ENCODE assay signal across 23 cellular contexts in the genomic region with DNA sequence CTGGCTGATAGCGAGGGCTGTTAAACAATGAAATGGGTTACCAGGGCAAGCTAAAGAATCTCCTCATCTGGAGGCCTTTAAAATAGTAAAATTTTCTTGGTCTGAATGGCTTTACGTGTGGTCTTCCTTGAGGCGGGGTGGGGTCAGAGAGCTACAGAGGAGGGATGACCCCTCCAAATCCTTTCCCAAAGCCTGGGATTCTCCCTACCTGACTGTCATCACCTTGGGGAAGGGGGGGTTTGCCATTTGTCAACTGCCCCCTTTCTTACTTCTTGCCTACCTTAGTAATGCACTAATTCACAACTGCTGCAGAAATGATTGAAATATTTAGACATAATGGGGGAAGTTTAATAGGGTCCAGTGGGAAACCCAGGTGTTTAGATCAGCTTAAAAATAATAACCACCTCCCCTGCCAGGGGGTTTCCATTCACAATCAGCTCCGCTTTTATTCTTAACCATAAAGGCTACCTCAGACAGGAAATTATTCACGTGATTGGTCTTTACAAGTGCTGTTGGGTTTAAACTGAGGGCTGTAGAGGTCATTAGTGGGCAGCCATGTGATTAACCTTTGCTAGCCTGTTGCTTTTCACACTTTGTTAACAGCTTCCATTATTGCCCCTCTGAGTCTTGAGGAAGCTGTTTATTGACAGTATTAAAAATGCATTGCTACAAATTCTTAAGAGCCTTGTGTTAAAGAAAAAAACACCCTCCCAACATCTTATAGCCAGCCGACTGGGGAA.
"Had no signal": no experiment of that assay in that cellular context is flagged by ENCODE, and none has a peak within 500 bp of the region (broad histone marks: within the 10 kb centered on the region; RNA-seq: fewer than 3 reads in every experiment).

No MANE protein-coding gene starts in this region.

- H3K27me3 Mint-ChIP-seq: activated CD4-positive, alpha-beta T cell treated with anti-CD3 and anti-CD28 coated beads for 36 hours; activated naive CD8-positive, alpha-beta T cell treated with anti-CD3 and anti-CD28 coated beads, Interleukin-2, amount 10 ng/mL, durations not matched to agents 7 days and 5 days; central memory CD8-positive, alpha-beta T cell; effector memory CD8-positive, alpha-beta T cell; natural killer cell treated with Interleukin-12 subunit alpha and Interleukin-12 subunit beta and Interleukin-15 and Interleukin-18, amount 100 ng/mL, for 72 hours; stimulated activated naive CD8-positive, alpha-beta T cell treated with anti-CD3 and anti-CD28 coated beads, Interleukin-15, Interleukin-2, amounts not matched to agents 100 ng/mL and 50 ng/mL, for 24 hours had no signal

- H3K9me3 Mint-ChIP-seq: activated naive CD4-positive, alpha-beta T cell treated with anti-CD3 and anti-CD28 coated beads for 36 hours; activated naive CD8-positive, alpha-beta T cell treated with anti-CD3 and anti-CD28 coated beads, Interleukin-2, amount 10 ng/mL, durations not matched to agents 7 days and 5 days; activated T-cell treated with anti-CD3 and anti-CD28 coated beads, Interleukin-2, amount 50 U/mL, for 72 hours; central memory CD8-positive, alpha-beta T cell; effector memory CD8-positive, alpha-beta T cell; natural killer cell treated with Interleukin-12 subunit alpha and Interleukin-12 subunit beta and Interleukin-15 and Interleukin-18, amount 100 ng/mL, for 72 hours; stimulated activated naive CD8-positive, alpha-beta T cell treated with anti-CD3 and anti-CD28 coated beads, Interleukin-15, Interleukin-2, amounts not matched to agents 100 ng/mL and 50 ng/mL, for 24 hours; WTC11 had no signal

- H3K36me3 Mint-ChIP-seq: activated naive CD8-positive, alpha-beta T cell treated with anti-CD3 and anti-CD28 coated beads, Interleukin-2, amount 10 ng/mL, durations not matched to agents 7 days and 5 days; natural killer cell treated with Interleukin-12 subunit alpha and Interleukin-12 subunit beta and Interleukin-15 and Interleukin-18, amount 100 ng/mL, for 72 hours; WTC11 had no signal

- H3K4me1 Mint-ChIP-seq: activated CD4-positive, alpha-beta T cell treated with anti-CD3 and anti-CD28 coated beads for 36 hours; activated naive CD8-positive, alpha-beta T cell treated with anti-CD3 and anti-CD28 coated beads, Interleukin-2, amount 10 ng/mL, durations not matched to agents 7 days and 5 days; central memory CD8-positive, alpha-beta T cell had no signal

- H3K4me3 Mint-ChIP-seq: activated CD4-positive, alpha-beta T cell treated with anti-CD3 and anti-CD28 coated beads for 36 hours; activated naive CD4-positive, alpha-beta T cell treated with anti-CD3 and anti-CD28 coated beads for 36 hours; activated naive CD8-positive, alpha-beta T cell treated with anti-CD3 and anti-CD28 coated beads, Interleukin-2, amount 10 ng/mL, durations not matched to agents 7 days and 5 days; activated T-cell treated with anti-CD3 and anti-CD28 coated beads, Interleukin-2, amount 50 U/mL, for 72 hours; central memory CD8-positive, alpha-beta T cell; effector memory CD8-positive, alpha-beta T cell; natural killer cell treated with Interleukin-12 subunit alpha and Interleukin-12 subunit beta and Interleukin-15 and Interleukin-18, amount 100 ng/mL, for 72 hours; stimulated activated naive CD8-positive, alpha-beta T cell treated with anti-CD3 and anti-CD28 coated beads, Interleukin-15, Interleukin-2, amounts not matched to agents 100 ng/mL and 50 ng/mL, for 24 hours; WTC11 had no signal

- DNase-seq: activated CD4-positive, alpha-beta T cell treated with anti-CD3 and anti-CD28 coated beads for 36 hours; activated CD4-positive, alpha-beta T cell treated with anti-CD3 and anti-CD28 coated beads, Interleukin-2, amount 50 U/mL, for 4 hours; activated effector memory CD4-positive, alpha-beta T cell treated with Interleukin-2 at 50 U/mL for 16 hours; activated naive CD4-positive, alpha-beta T cell treated with anti-CD3 and anti-CD28 coated beads for 36 hours; activated naive CD8-positive, alpha-beta T cell treated with anti-CD3 and anti-CD28 coated beads, Interleukin-2, amount 10 ng/mL, durations not matched to agents 7 days and 5 days; activated T-cell treated with anti-CD3 and anti-CD28 coated beads, Interleukin-2, amount 50 U/mL, for 72 hours; amniotic stem cell; effector memory CD8-positive, alpha-beta T cell; gastrocnemius medialis; hypothalamus; occipital lobe; right lobe of liver; stimulated activated CD4-positive, alpha-beta T cell treated with anti-CD3 and anti-CD28 coated beads, Interleukin-1b, Interleukin-23, amount 100 ng/mL, for 48 hours; substantia nigra; T1000; thyroid gland had no signal

- H3K4me1 ChIP-seq: breast epithelium, esophagus muscularis mucosa, gastrocnemius medialis, right lobe of liver, thyroid gland had no signal

- ATAC-seq: activated CD4-positive, alpha-beta T cell treated with anti-CD3 and anti-CD28 coated beads for 36 hours; activated T-cell treated with anti-CD3 and anti-CD28 coated beads, Interleukin-2, amount 50 U/mL, for 72 hours; effector memory CD8-positive, alpha-beta T cell; gastrocnemius medialis; natural killer cell treated with Interleukin-12 subunit alpha and Interleukin-12 subunit beta and Interleukin-15 and Interleukin-18, amount 100 ng/mL, for 72 hours; right lobe of liver; WTC11 had no signal

- H3K4me3 ChIP-seq: breast epithelium, esophagus muscularis mucosa, gastrocnemius medialis, right lobe of liver, skin epidermis, thyroid gland had no signal

- H3K27me3 ChIP-seq: breast epithelium, esophagus muscularis mucosa, gastrocnemius medialis, right lobe of liver, thyroid gland had no signal

- H3K27ac ChIP-seq: breast epithelium, esophagus muscularis mucosa, gastrocnemius medialis, right lobe of liver, skin epidermis, thyroid gland had no signal

- H3K9me3 ChIP-seq: breast epithelium, esophagus muscularis mucosa, gastrocnemius medialis, right lobe of liver, thyroid gland had no signal

- H3K36me3 ChIP-seq: breast epithelium, esophagus muscularis mucosa, gastrocnemius medialis, right lobe of liver, thyroid gland had no signal

- H3K27ac Mint-ChIP-seq: activated CD4-positive, alpha-beta T cell treated with anti-CD3 and anti-CD28 coated beads for 36 hours; activated naive CD4-positive, alpha-beta T cell treated with anti-CD3 and anti-CD28 coated beads for 36 hours; activated naive CD8-positive, alpha-beta T cell treated with anti-CD3 and anti-CD28 coated beads, Interleukin-2, amount 10 ng/mL, durations not matched to agents 7 days and 5 days; activated T-cell treated with anti-CD3 and anti-CD28 coated beads, Interleukin-2, amount 50 U/mL, for 72 hours; effector memory CD8-positive, alpha-beta T cell; natural killer cell treated with Interleukin-12 subunit alpha and Interleukin-12 subunit beta and Interleukin-15 and Interleukin-18, amount 100 ng/mL, for 72 hours; stimulated activated naive CD8-positive, alpha-beta T cell treated with anti-CD3 and anti-CD28 coated beads, Interleukin-15, Interleukin-2, amounts not matched to agents 100 ng/mL and 50 ng/mL, for 24 hours; WTC11 had no signal
